In genomic region chr14:103118663-103119404, GRCh38 we compare ENCODE assay signal across 13 cellular contexts. TPM values are rescaled to one million over a fixed set of nuclear protein-coding genes. Genes with fewer than 3 reads are reported as not detected.
DNase-seq lines count a peak whose midpoint lies in the region; ATAC-seq and TF ChIP-seq lines count a peak whose summit lies in the region.
"Had no signal": no experiment of that assay in that cellular context is flagged by ENCODE, and none has a peak within 500 bp of the region (broad histone marks: within the 10 kb centered on the region; RNA-seq: fewer than 3 reads in every experiment).

No MANE protein-coding gene starts in this region.

- intact Hi-C loops in ascending aorta (cut with DNase I): no loop called here
- intact Hi-C loops in stomach (cut with DNase I; ENCODE audit: low total_unique reads): no loop called here

- H3K27me3 ChIP-seq in ascending aorta: no peaks in the 10 kb centered on the region
- no peaks in the 10 kb centered on the region for H3K27me3 ChIP-seq in liver (ENCODE audit: control insufficient read depth in 4 of 4, insufficient read depth in 4 of 4, low read length in 3 of 4)
- H3K27me3 ChIP-seq in stomach: peaks cover 0 to 24% (median 13%) of the 10 kb centered on the region in 3 donors

- TF ChIP-seq RAD21 in liver (IDR thresholded peaks at IDR 0.05): no peak

- ATAC-seq in HG03460 (IDR thresholded peaks at IDR 0.05; ENCODE audit: unreplicated experiment): no peak
- no peak for ATAC-seq in GM21526 (IDR thresholded peaks at IDR 0.05; ENCODE audit: low FRiP score, unreplicated experiment)
- ATAC-seq: PC-3 had no signal

- TF ChIP-seq EP300 in stomach (IDR thresholded peaks at IDR 0.05): no peak

- H3K4me3 ChIP-seq in ascending aorta (no peak overlapping the region), liver (ENCODE audit: low read depth in 1 of 3, low read length in 3 of 3) (no peak overlapping the region), stomach (no peak overlapping the region)

- no peak overlapping the region for H3K9ac ChIP-seq in liver (ENCODE audit: low read depth in 1 of 2, low read length in 2 of 2)

- WGBS in liver: 71% methylated on average over 9 of the region's 9 CpGs
- WGBS in stomach, 5 donors: 65 to 80% (median 70%) methylated on average over 8 to 9 of the region's 9 CpGs

- H3K36me3 ChIP-seq in ascending aorta (no peaks in the 10 kb centered on the region), liver (ENCODE audit: control insufficient read depth in 4 of 4, insufficient read depth in 3 of 4, low read depth in 1 of 4, low read length in 3 of 4) (no peaks in the 10 kb centered on the region), stomach (no peaks in the 10 kb centered on the region)

- in situ Hi-C loops in KBM-7 (cut with MboI; ENCODE audit: low pct_unique_long_range_greater_than_20kb, low sequenced_read_pairs): no loop called here

- H3K27ac ChIP-seq in ascending aorta: peak overlapping the region; percentile 44 to 59
- peak overlapping the region; percentile 16 to 77 for H3K27ac ChIP-seq in liver (ENCODE audit: low read depth in 1 of 2, low read length in 2 of 2)
- H3K27ac ChIP-seq in stomach: peak overlapping the region; percentile 4 to 96 (median 78)
- H3K27ac ChIP-seq: C4-2B, VCaP had no signal

- H3K4me1 ChIP-seq in ascending aorta: peaks cover 0 to 25% of the 10 kb centered on the region in 2 donors
- H3K4me1 ChIP-seq in liver (ENCODE audit: control insufficient read depth in 4 of 4, insufficient read depth in 4 of 4, low read length in 3 of 4): peaks cover 18 to 36% (median 27%) of the 10 kb centered on the region in 4 donors
- H3K4me1 ChIP-seq in stomach: peaks cover 46 to 88% (median 67%) of the 10 kb centered on the region in 4 donors

- TF ChIP-seq POLR2A in stomach (IDR thresholded peaks at IDR 0.05): no peak

- DNase-seq in KBM-7: peak; percentile 64
- DNase-seq in ascending aorta (ENCODE audit: low spot score in 2 of 2): peak; percentile 71 to 83
- peak; percentile 53 for DNase-seq in stomach
- no peak for DNase-seq in activated CD4-positive, CD25-positive, alpha-beta regulatory T cell (lab: John Stamatoyannopoulos, UW)
- DNase-seq in H4 (ENCODE audit: low spot score): no peak
- DNase-seq: activated T-cell treated with anti-CD3 and anti-CD28 coated beads, Interleukin-2, amount 50 U/mL, for 48 hours; NCI-H1417 treated with DMSO at 0.1 percent for 48 hours; PC-3 had no signal

- no peaks in the 10 kb centered on the region for H3K9me3 ChIP-seq in ascending aorta
- H3K9me3 ChIP-seq in liver (ENCODE audit: control insufficient read depth in 4 of 4, low read length in 3 of 4): no peaks in the 10 kb centered on the region
- no peaks in the 10 kb centered on the region for H3K9me3 ChIP-seq in stomach

- no peak for TF ChIP-seq CTCF in ascending aorta (IDR thresholded peaks at IDR 0.05)
- TF ChIP-seq CTCF in liver (IDR thresholded peaks at IDR 0.05; ENCODE audit: low read depth, low read length, missing input control): no peak
- no peak for TF ChIP-seq CTCF in stomach (IDR thresholded peaks at IDR 0.05)

TF ChIP-seq in liver, 16 proteins besides CTCF, POLR2A, EP300 and RAD21:
- peak in 1 of 2 donors; percentile 6 for TF ChIP-seq RXRA (IDR thresholded peaks at IDR 0.05)
- no peak for TF ChIP-seq HNF4A (conservative IDR thresholded peaks at IDR 0.05)

RNA-seq across cellular contexts. Expression of gene TNFAIP2, which starts 4.4 kb away (rescaled TPM):
- total RNA-seq in ascending aorta: 133 TPM
- total RNA-seq in liver: 10 to 100 TPM; 25.0 to 32.0 TPM
- 10 to 100 TPM in 1 of 2 donors, 1 to 10 TPM in 1; 8.9 to 19.8 TPM for polyA plus RNA-seq in liver
- 100 to 1,000 TPM in 2 of 5 donors, 10 to 100 TPM in 3; 30.7 to 279 (median 48.7) TPM for total RNA-seq in stomach
- polyA plus RNA-seq in stomach: 100 to 1,000 TPM in 1 of 3 donors, 10 to 100 TPM in 2; 63.8 to 211 (median 82.2) TPM
- total RNA-seq in H4 (2014; rRNA removed; shearing (Covaris generic)): 0.41 and 5.3 TPM in 2 replicates

RNA-seq across cellular contexts. Expression of gene EXOC3L4, which starts 24.3 kb away (rescaled TPM):
- total RNA-seq in ascending aorta (not detected), liver (10 to 100 TPM; 46.8 to 77.8 TPM), stomach (10 to 100 TPM in 3 of 5 donors, 1 to 10 TPM in 2; 1.3 to 82.8 (median 38.5) TPM)
- polyA plus RNA-seq in liver (10 to 100 TPM; 24.0 to 26.6 TPM), stomach (10 to 100 TPM in 2 of 3 donors, 1 to 10 TPM in 1; 9.9 to 21.6 (median 10.8) TPM)
- total RNA-seq in H4 (2014; rRNA removed; shearing (Covaris generic)): not detected in 2 replicates

RNA-seq across cellular contexts. Expression of gene LBHD2, which starts 34.8 kb away (rescaled TPM):
- total RNA-seq in ascending aorta (not detected), liver (under 1 TPM in 1 of 2 donors, not detected in 1; 0.47 TPM), stomach (not detected)
- polyA plus RNA-seq in liver (under 1 TPM in 1 of 2 donors, not detected in 1; 0.53 TPM), stomach (not detected)
- not detected in 2 replicates for total RNA-seq in H4 (2014; rRNA removed; shearing (Covaris generic))
- total RNA-seq: PC-3 had no signal

Comparison
In these comparisons a context has a peak if more than half of its experiments do, and no peak if none do; other contexts are left out.
1. DNase-seq: peak in KBM-7 (single experiment), ascending aorta (2 of 2) and stomach (single experiment); none in activated CD4-positive, CD25-positive, alpha-beta regulatory T cell (0 of 4) and H4 (single experiment).
2. Peak in every context shown above with its lines, with median percentiles within 50 percentile points of each other: H3K27ac ChIP-seq.